ENCODE assay signal across 9 cellular contexts in genomic region chr3:28615071-28615470, GRCh38.
"Had no signal": no experiment of that assay in that cellular context is flagged by ENCODE, and none has a peak within 500 bp of the region (broad histone marks: within the 10 kb centered on the region; RNA-seq: fewer than 3 reads in every experiment).

No MANE protein-coding gene starts in this region.

- H3K4me3 Mint-ChIP-seq: H9 had no signal

- FAIRE-seq: H54, HTR-8/SVneo had no signal

- DNase-seq: GM23248, GOT3, H9, HCEC 1CT, Karpas-422, KBM-7 had no signal

- H3K27ac Mint-ChIP-seq: H9 had no signal

- H2AFZ ChIP-seq: GM23248 had no signal

- H3K4me3 ChIP-seq: GM23248 had no signal

- H3K4me2 ChIP-seq: KMS-11 had no signal

- H3K27ac ChIP-seq: GM23248, KMS-11 had no signal

- H3K9ac ChIP-seq: GM23248, KMS-11 had no signal
